37 cellular contexts compared by ENCODE assay signal in genomic region chr7:338295-339061, GRCh38. TPM values are rescaled to one million over a fixed set of nuclear protein-coding genes. Genes with fewer than 3 reads are reported as not detected.
"Had no signal": no experiment of that assay in that cellular context is flagged by ENCODE, and none has a peak within 500 bp of the region (broad histone marks: within the 10 kb centered on the region; RNA-seq: fewer than 3 reads in every experiment).

No MANE protein-coding gene starts in this region.

- H3K9me3 ChIP-seq: adrenal gland, gastroesophageal sphincter, neutrophil, ovary, tibial nerve had no signal

- H3K4me3 ChIP-seq: adrenal gland, gastroesophageal sphincter, lung, ovary, smooth muscle cell, tibial nerve had no signal

- H3K27ac ChIP-seq: adrenal gland, brain microvascular endothelial cell, gastroesophageal sphincter, neutrophil, ovary, tibial nerve, VCaP had no signal

- DNase-seq: activated CD4-positive, alpha-beta T cell treated with anti-CD3 and anti-CD28 coated beads for 48 hours; activated CD4-positive, alpha-beta T cell treated with anti-CD3 and anti-CD28 coated beads, Interleukin-2, amount 50 U/mL, for 48 hours; activated CD8-positive, alpha-beta memory T cell treated with anti-CD3 and anti-CD28 coated beads for 24 hours; activated effector memory CD4-positive, alpha-beta T cell treated with Interleukin-2 at 50 U/mL for 16 hours; activated naive CD4-positive, alpha-beta T cell treated with Interleukin-2 at 50 U/mL for 16 hours; adrenal gland; brain microvascular endothelial cell; caudate nucleus; head of caudate nucleus; immature natural killer cell; mesendoderm; ovary; stimulated activated CD4-positive, alpha-beta T cell treated with anti-CD3 and anti-CD28 coated beads, Interleukin-15, amount 100 ng/mL, for 24 hours; stimulated activated CD4-positive, alpha-beta T cell treated with anti-CD3 and anti-CD28 coated beads, Interleukin-2, amount 100 ng/mL, for 24 hours; stimulated activated naive B cell treated with anti-CD40 and anti-IgM and Interleukin-4, amounts not matched to agents 10 μg/mL and 1 μg/mL and 100 μg/mL, for 72 hours; SW 1271; T-helper 9 cell had no signal

- H3K27me3 ChIP-seq: brain microvascular endothelial cell, gastroesophageal sphincter, ovary, tibial nerve had no signal

- H3K36me3 ChIP-seq: adrenal gland, brain microvascular endothelial cell, gastroesophageal sphincter, neutrophil, ovary, tibial nerve had no signal

- ATAC-seq: gastroesophageal sphincter; left lobe of liver; stimulated activated naive B cell treated with anti-CD40 and anti-IgM and Interleukin-4, amounts not matched to agents 10 μg/mL and 1 μg/mL and 100 μg/mL, for 72 hours had no signal

RNA-seq across cellular contexts. Expression of gene FOXL3, which starts 48.5 kb away (rescaled TPM):
- total RNA-seq: adrenal gland; astrocyte; endothelial cell of umbilical vein; fibroblast of lung; fibroblast of villous mesenchyme; gastroesophageal sphincter; kidney epithelial cell; left lobe of liver; lung; mononuclear cell; myocyte; natural killer cell treated with Interleukin-12 subunit alpha and Interleukin-12 subunit beta and Interleukin-15 and Interleukin-18, amount 100 ng/mL, for 72 hours; ovary; progenitor cell of endocrine pancreas; renal cortical epithelial cell; smooth muscle cell; temporal lobe; tibial nerve; ureter had no signal
- polyA plus RNA-seq: adrenal gland, endothelial cell of umbilical vein, esophagus, fibroblast of lung, immature natural killer cell, lung, ovary, smooth muscle cell had no signal
